12 cellular contexts compared by ENCODE assay signal in genomic region chr1:82152356-82153281, GRCh38.
DNase-seq lines count a peak whose midpoint lies in the region; ATAC-seq and TF ChIP-seq lines count a peak whose summit lies in the region.
"Had no signal": no experiment of that assay in that cellular context is flagged by ENCODE, and none has a peak within 500 bp of the region (broad histone marks: within the 10 kb centered on the region; RNA-seq: fewer than 3 reads in every experiment).

No MANE protein-coding gene starts in this region.

- no peak for TF ChIP-seq POLR2A in right lobe of liver (IDR thresholded peaks at IDR 0.05)

- H3K4me1 ChIP-seq in right lobe of liver = peaks cover 0 to 6% (median 0%) of the 10 kb centered on the region in 4 donors
- H3K4me1 ChIP-seq in right atrium auricular region = no peaks in the 10 kb centered on the region
- H3K4me1 ChIP-seq: Caco-2 had no signal

- intact Hi-C loops in right lobe of liver (cut with DNase I) = no loop called here
- intact Hi-C loops in activated CD4-positive, alpha-beta T cell treated with anti-CD3 and anti-CD28 coated beads, Interleukin-2, amount 10 ng/mL, durations not matched to agents 24 days and 14 days (cut with micrococcal nuclease) = no loop called here

- no peaks in the 10 kb centered on the region for H3K9me3 ChIP-seq in right lobe of liver
- H3K9me3 ChIP-seq in right atrium auricular region = no peaks in the 10 kb centered on the region
- H3K9me3 ChIP-seq: Caco-2 had no signal

- H3K4me3 ChIP-seq in right lobe of liver (no peak overlapping the region), right atrium auricular region (no peak overlapping the region)

- H3K36me3 ChIP-seq in right lobe of liver = no peaks in the 10 kb centered on the region
- H3K36me3 ChIP-seq in right atrium auricular region = no peaks in the 10 kb centered on the region

- peaks cover 8% of the 10 kb centered on the region for H3K9me3 Mint-ChIP-seq in activated CD4-positive, alpha-beta T cell treated with anti-CD3 and anti-CD28 coated beads, Interleukin-2, amount 10 ng/mL, durations not matched to agents 24 days and 14 days

- H3K36me3 Mint-ChIP-seq in activated CD4-positive, alpha-beta T cell treated with anti-CD3 and anti-CD28 coated beads, Interleukin-2, amount 10 ng/mL, durations not matched to agents 24 days and 14 days (ENCODE audit: low read depth) = no peaks in the 10 kb centered on the region
- H3K36me3 Mint-ChIP-seq: brain had no signal

- peak; percentile 55 for ATAC-seq in GM18861 (IDR thresholded peaks at IDR 0.05; ENCODE audit: unreplicated experiment)
- peak; percentile 47 for ATAC-seq in GM21529 (IDR thresholded peaks at IDR 0.05; ENCODE audit: unreplicated experiment)
- ATAC-seq in right lobe of liver = peak in 3 of 4 donors; percentile 22 to 77 (median 45)

- DNase-seq in HT-29 (ENCODE audit: low spot score) (peak; percentile 74), right lobe of liver (no peak), right atrium auricular region (ENCODE audit: low spot score) (no peak), activated gamma-delta T cell treated with Interleukin-2 at 50 U/mL for 16 hours (no peak)
- DNase-seq in activated CD4-positive, alpha-beta T cell treated with anti-CD3 and anti-CD28 coated beads, Interleukin-2, amount 10 ng/mL, durations not matched to agents 24 days and 14 days = no peak
- DNase-seq: activated T-cell treated with anti-CD3 and anti-CD28 coated beads, Interleukin-2, amount 50 U/mL, for 1 hour; Caco-2; T1000 had no signal

- H3K27me3 ChIP-seq in right lobe of liver (no peaks in the 10 kb centered on the region), right atrium auricular region (no peaks in the 10 kb centered on the region)

- TF ChIP-seq CTCF in right lobe of liver (IDR thresholded peaks at IDR 0.05) = no peak
- no peak for TF ChIP-seq CTCF in right atrium auricular region (IDR thresholded peaks at IDR 0.05)

- H3K4me1 Mint-ChIP-seq in activated CD4-positive, alpha-beta T cell treated with anti-CD3 and anti-CD28 coated beads, Interleukin-2, amount 10 ng/mL, durations not matched to agents 24 days and 14 days = peaks cover 6% of the 10 kb centered on the region

- 19% methylated on average over 4 of the region's 5 CpGs for WGBS in right lobe of liver (ENCODE audit: insufficient coverage, low coverage, low lambda C conversion rate, missing lambda C conversion rate)

- H3K27me3 Mint-ChIP-seq in activated CD4-positive, alpha-beta T cell treated with anti-CD3 and anti-CD28 coated beads, Interleukin-2, amount 10 ng/mL, durations not matched to agents 24 days and 14 days = no peaks in the 10 kb centered on the region
- H3K27me3 Mint-ChIP-seq: brain had no signal

- no peak overlapping the region for H3K27ac Mint-ChIP-seq in activated CD4-positive, alpha-beta T cell treated with anti-CD3 and anti-CD28 coated beads, Interleukin-2, amount 10 ng/mL, durations not matched to agents 24 days and 14 days

- H3K4me3 Mint-ChIP-seq in activated CD4-positive, alpha-beta T cell treated with anti-CD3 and anti-CD28 coated beads, Interleukin-2, amount 10 ng/mL, durations not matched to agents 24 days and 14 days = no peak overlapping the region

- no peak overlapping the region for H3K27ac ChIP-seq in right lobe of liver
- H3K27ac ChIP-seq in right atrium auricular region = no peak overlapping the region
- H3K27ac ChIP-seq: epithelial cell of prostate had no signal
